Comparison of ENCODE assay signal across 9 cellular contexts in genomic region chr2:202780514-202781021, GRCh38.
DNase-seq lines count a peak whose midpoint lies in the region; ATAC-seq and TF ChIP-seq lines count a peak whose summit lies in the region.
"Had no signal": no experiment of that assay in that cellular context is flagged by ENCODE, and none has a peak within 500 bp of the region (broad histone marks: within the 10 kb centered on the region; RNA-seq: fewer than 3 reads in every experiment).

No MANE protein-coding gene starts in this region.

- no peaks in the 10 kb centered on the region for H3K36me3 ChIP-seq in adrenal gland (replicated peaks in 1 of 2)

- no peak overlapping the region for H3K4me3 ChIP-seq in adrenal gland
- H3K4me3 ChIP-seq: left ventricle myocardium inferior had no signal

- DNase-seq in ACHN (peak; percentile 77), amniotic stem cell (lab: John Stamatoyannopoulos, UW) (no peak), dedifferentiated amniotic fluid mesenchymal stem cell (ENCODE audit: extremely low spot score) (no peak), adrenal gland (no peak)
- peak; percentile 39 to 43 for DNase-seq in activated T-cell treated with anti-CD3 and anti-CD28 coated beads, Interleukin-2, amount 50 U/mL, for 48 hours
- no peak for DNase-seq in activated CD4-positive, alpha-beta T cell treated with anti-CD3 and anti-CD28 coated beads, Interleukin-2, amount 50 U/mL, for 1 hour
- DNase-seq: left ventricle myocardium inferior had no signal

- intact Hi-C loops in adrenal gland (cut with DNase I): no loop called here

- ATAC-seq in GM19025 (IDR thresholded peaks at IDR 0.05; ENCODE audit: low read depth, unreplicated experiment): peak; percentile 93
- peak; percentile 99 for ATAC-seq in HG02973 (IDR thresholded peaks at IDR 0.05; ENCODE audit: unreplicated experiment)

- no peak overlapping the region for H3K27ac ChIP-seq in adrenal gland
- H3K27ac ChIP-seq: left ventricle myocardium inferior had no signal

- no peaks in the 10 kb centered on the region for H3K27me3 ChIP-seq in adrenal gland

- no peak for TF ChIP-seq CTCF in adrenal gland (IDR thresholded peaks at IDR 0.05)

- in situ Hi-C loops in ACHN (cut with HindIII; ENCODE audit: low pct_ligation_motif_present, low pct_unique_long_range_greater_than_20kb, low sequenced_read_pairs): no loop called here

- no peak for TF ChIP-seq POLR2A in adrenal gland (IDR thresholded peaks at IDR 0.05)

- peaks cover 9 to 23% of the 10 kb centered on the region in 2 donors for H3K4me1 ChIP-seq in adrenal gland (replicated peaks in 1 of 2)
- H3K4me1 ChIP-seq: left ventricle myocardium inferior had no signal

- no peaks in the 10 kb centered on the region for H3K9me3 ChIP-seq in adrenal gland (replicated peaks in 1 of 3)
- H3K9me3 ChIP-seq: left ventricle myocardium inferior had no signal

Comparison
In these comparisons a context has a peak if more than half of its experiments do, and no peak if none do; other contexts are left out.
1. DNase-seq: peak in ACHN (single experiment) and activated T-cell treated with anti-CD3 and anti-CD28 coated beads, Interleukin-2, amount 50 U/mL, for 48 hours (2 of 2); none in amniotic stem cell (single experiment), dedifferentiated amniotic fluid mesenchymal stem cell (single experiment), adrenal gland (0 of 7) and activated CD4-positive, alpha-beta T cell treated with anti-CD3 and anti-CD28 coated beads, Interleukin-2, amount 50 U/mL, for 1 hour (single experiment).